17 cellular contexts compared by ENCODE assay signal in genomic region chr20:44946266-44946852, GRCh38. TPM values are rescaled to one million over a fixed set of nuclear protein-coding genes. Genes with fewer than 3 reads are reported as not detected.
DNase-seq lines count a peak whose midpoint lies in the region; ATAC-seq and TF ChIP-seq lines count a peak whose summit lies in the region.
"Had no signal": no experiment of that assay in that cellular context is flagged by ENCODE, and none has a peak within 500 bp of the region (broad histone marks: within the 10 kb centered on the region; RNA-seq: fewer than 3 reads in every experiment).

No MANE protein-coding gene starts in this region.

- no peak overlapping the region for H2AFZ ChIP-seq in IMR-90 (replicated peaks; ENCODE audit: low read length, poor library complexity)

- H3K27me3 Mint-ChIP-seq in CD4-positive, CD25-positive, alpha-beta regulatory T cell: no peaks in the 10 kb centered on the region
- H3K27me3 Mint-ChIP-seq: CD4-positive, alpha-beta T cell had no signal

- H3K4me3 ChIP-seq in CD4-positive, CD25-positive, alpha-beta regulatory T cell (ENCODE audit: low read depth, low read length): no peak overlapping the region
- H3K4me3 ChIP-seq in IMR-90 (ENCODE audit: insufficient read depth, low read depth, low read length) (no peak overlapping the region), body of pancreas (no peak overlapping the region), right lobe of liver (no peak overlapping the region)

- peaks cover 0 to 8% of the 10 kb centered on the region in 2 experiments; a peak in 2 of 4 replicates for H3K79me1 ChIP-seq in IMR-90 (ENCODE audit: low read depth in 1 of 2, low read length in 2 of 2)

- H3K27me3 ChIP-seq in CD4-positive, CD25-positive, alpha-beta regulatory T cell (ENCODE audit: control insufficient read depth, insufficient read depth, low read length): no peaks in the 10 kb centered on the region
- H3K27me3 ChIP-seq in IMR-90 (ENCODE audit: control insufficient read depth, insufficient read depth, low read length) (no peaks in the 10 kb centered on the region), body of pancreas (no peaks in the 10 kb centered on the region), right lobe of liver (no peaks in the 10 kb centered on the region)

- no peak overlapping the region for H2AK5ac ChIP-seq in IMR-90 (ENCODE audit: low read depth, low read length)

- H3K27ac Mint-ChIP-seq in CD4-positive, CD25-positive, alpha-beta regulatory T cell: peak overlapping the region in 2 of 3 donors; percentile 50 to 67
- H3K27ac Mint-ChIP-seq: CD4-positive, alpha-beta T cell had no signal

- peaks cover under 1% of the 10 kb centered on the region; the same call in 1 of the 2 replicates for H3K9me1 ChIP-seq in IMR-90 (ENCODE audit: insufficient read depth, low read length)

- CTCF ChIA-PET in IMR-90 (lab: Yijun Ruan, JAX): interaction anchor here (1.0 kb wide), 1 partner anchor 13 kb away, joined by 6 read pairs; no protein-coding TSS in a partner anchor

- no peak overlapping the region for H3K27ac ChIP-seq in CD4-positive, CD25-positive, alpha-beta regulatory T cell (ENCODE audit: insufficient read depth, low read length, poor library complexity, severe bottlenecking)
- H3K27ac ChIP-seq in IMR-90 (ENCODE audit: insufficient read depth, low read length) (no peak overlapping the region), body of pancreas (peak overlapping the region in 3 of 4 donors; percentile 60 to 63 (median 60)), right lobe of liver (peak overlapping the region in 2 of 3 donors; percentile 68 to 83)
- H3K27ac ChIP-seq: KMS-11 had no signal

- no peak overlapping the region for H3K4me2 ChIP-seq in IMR-90 (ENCODE audit: low read depth, low read length)
- H3K4me2 ChIP-seq: KMS-11 had no signal

- ATAC-seq in CD4-positive, CD25-positive, alpha-beta regulatory T cell (ENCODE audit: low read depth in 2 of 2): no peak
- ATAC-seq in IMR-90 (ENCODE audit: low read depth) (peak; percentile 24), body of pancreas (no peak), right lobe of liver (peak; percentile 45 to 88 (median 70))

- no peak for DNase-seq in CD4-positive, CD25-positive, alpha-beta regulatory T cell
- DNase-seq in IMR-90 (peak; percentile 26), body of pancreas (no peak), right lobe of liver (peak in 1 of 3 donors; percentile 65), NCI-H146 (lab: John Stamatoyannopoulos, UW) (no peak), amniotic stem cell (lab: John Stamatoyannopoulos, UW) (no peak), GM03348 (ENCODE audit: low spot score) (no peak), NCI-H1930 (lab: John Stamatoyannopoulos, UW) (no peak)
- DNase-seq: CD4-positive, alpha-beta T cell; DND-41; GDM1; GOT3; HFFc6; NCI-H1417; NCI-H2029 treated with DMSO at 0.1 percent for 48 hours; NCI-H510A treated with DMSO at 0.1 percent for 48 hours had no signal

- no peak for TF ChIP-seq RAD21 in IMR-90 (IDR thresholded peaks at IDR 0.05; ENCODE audit: low read length)

- no peak overlapping the region for H3K4me3 Mint-ChIP-seq in CD4-positive, CD25-positive, alpha-beta regulatory T cell
- H3K4me3 Mint-ChIP-seq: CD4-positive, alpha-beta T cell; HFFc6 had no signal

- TF ChIP-seq POLR2A in IMR-90 (IDR thresholded peaks at IDR 0.05; ENCODE audit: low read depth, low read length) (no peak), body of pancreas (IDR thresholded peaks at IDR 0.05) (no peak), right lobe of liver (IDR thresholded peaks at IDR 0.05) (no peak)

- H3K56ac ChIP-seq in IMR-90 (ENCODE audit: extremely low read depth, insufficient read depth, low read length): no peak overlapping the region

- no peak overlapping the region for H4K5ac ChIP-seq in IMR-90 (ENCODE audit: low read depth, low read length)

- POLR2A ChIA-PET in IMR-90 (lab: Charles Lee; ENCODE audit: unreplicated experiment): no interaction called here

- H3K14ac ChIP-seq in IMR-90 (replicated peaks; ENCODE audit: low read depth, low read length): no peak overlapping the region

- no peaks in the 10 kb centered on the region for H3K9me3 ChIP-seq in CD4-positive, CD25-positive, alpha-beta regulatory T cell (ENCODE audit: control insufficient read depth in 2 of 2, low read length in 2 of 2)
- no peaks in the 10 kb centered on the region for H3K9me3 ChIP-seq in IMR-90 (ENCODE audit: control insufficient read depth, insufficient read depth, low read length)
- H3K9me3 ChIP-seq in body of pancreas: no peaks in the 10 kb centered on the region
- H3K9me3 ChIP-seq in right lobe of liver: no peaks in the 10 kb centered on the region

- no CpG with 5 or more reads among the region's 2 CpGs for WGBS in IMR-90 (ENCODE audit: extremely low coverage in 2 of 2, insufficient read length in 1 of 2), 2 experiments
- WGBS in body of pancreas, 2 donors: 62 to 63% methylated on average over 2 of the region's 2 CpGs
- WGBS in right lobe of liver (ENCODE audit: insufficient coverage, low coverage, low lambda C conversion rate, missing lambda C conversion rate): 32% methylated on average over 2 of the region's 2 CpGs

- no peaks in the 10 kb centered on the region for H3K9me3 Mint-ChIP-seq in CD4-positive, CD25-positive, alpha-beta regulatory T cell
- H3K9me3 Mint-ChIP-seq: CD4-positive, alpha-beta T cell; HFFc6 had no signal

- H2AK9ac ChIP-seq in IMR-90 (replicated peaks; ENCODE audit: low read depth, low read length, poor library complexity): no peak overlapping the region

- no peak overlapping the region for H4K8ac ChIP-seq in IMR-90 (ENCODE audit: low read depth in 2 of 2, low read length in 2 of 2)

- no peak overlapping the region for H3K4ac ChIP-seq in IMR-90 (ENCODE audit: low read depth, low read length)

- no peak overlapping the region for H3K23ac ChIP-seq in IMR-90 (ENCODE audit: low read depth, low read length)

- H3K4me1 ChIP-seq in CD4-positive, CD25-positive, alpha-beta regulatory T cell (ENCODE audit: control insufficient read depth, insufficient read depth, low read length, poor library complexity, severe bottlenecking): no peaks in the 10 kb centered on the region
- H3K4me1 ChIP-seq in IMR-90 (ENCODE audit: control insufficient read depth, insufficient read depth, low read length): peaks cover 2% of the 10 kb centered on the region; the same call in 1 of the 2 replicates
- H3K4me1 ChIP-seq in body of pancreas: peaks cover 4% of the 10 kb centered on the region
- peaks cover 0 to 20% (median 6%) of the 10 kb centered on the region in 4 donors for H3K4me1 ChIP-seq in right lobe of liver

- H2BK5ac ChIP-seq in IMR-90 (ENCODE audit: low read depth, low read length, poor library complexity, severe bottlenecking): no peak overlapping the region

- H4K20me1 ChIP-seq in IMR-90 (ENCODE audit: insufficient read depth, low read length): no peaks in the 10 kb centered on the region

- H3K36me3 Mint-ChIP-seq in CD4-positive, CD25-positive, alpha-beta regulatory T cell: peaks cover 57% of the 10 kb centered on the region

- no TSS peak for BruUV-seq in IMR-90 (replicated peaks; lab: Mats Ljungman, UMichigan)

- TF ChIP-seq CTCF in IMR-90 (conservative IDR thresholded peaks at IDR 0.05; ENCODE audit: low read depth, low read length) (no peak), body of pancreas (IDR thresholded peaks at IDR 0.05) (no peak), right lobe of liver (IDR thresholded peaks at IDR 0.05) (no peak)

- H3K4me1 Mint-ChIP-seq in CD4-positive, CD25-positive, alpha-beta regulatory T cell: peaks cover 0 to 18% (median 8%) of the 10 kb centered on the region in 4 donors

- no peak overlapping the region for H3K9ac ChIP-seq in IMR-90 (ENCODE audit: low read depth, low read length)
- H3K9ac ChIP-seq: KMS-11 had no signal

- intact Hi-C loops in IMR-90 (cut with micrococcal nuclease): no loop called here
- intact Hi-C loops in body of pancreas (cut with DNase I): no loop called here
- intact Hi-C loops in right lobe of liver (cut with DNase I): no loop called here

- dilution Hi-C loops in IMR-90 (cut with HindIII; ENCODE audit: low sequenced_read_pairs, unreplicated experiment): no loop called here

- H2BK120ac ChIP-seq in IMR-90 (ENCODE audit: low read depth, low read length): no peak overlapping the region

- H4K91ac ChIP-seq in IMR-90 (ENCODE audit: insufficient read depth, low read depth, low read length): no peak overlapping the region

- no peak overlapping the region for H2BK15ac ChIP-seq in IMR-90 (ENCODE audit: low read depth, low read length)

- peaks cover 84% of the 10 kb centered on the region for H3K36me3 ChIP-seq in CD4-positive, CD25-positive, alpha-beta regulatory T cell (ENCODE audit: control insufficient read depth, insufficient read depth, low read length)
- H3K36me3 ChIP-seq in IMR-90 (ENCODE audit: control insufficient read depth, insufficient read depth, low read length) (peaks cover 51% of the 10 kb centered on the region), body of pancreas (replicated peaks in 1 of 2; ENCODE audit: insufficient read depth in 1 of 2, low read depth in 2 of 2) (peaks cover 0 to 28% of the 10 kb centered on the region in 2 donors), right lobe of liver (peaks cover 0 to 51% (median 8%) of the 10 kb centered on the region in 4 donors)

- in situ Hi-C loops in IMR-90 (cut with MboI; ENCODE audit: low sequenced_read_pairs): no loop called here

- no peak overlapping the region for H2BK20ac ChIP-seq in IMR-90 (ENCODE audit: low read depth, low read length)

- H3K18ac ChIP-seq in IMR-90 (ENCODE audit: low read depth, low read length): no peak overlapping the region

RNA-seq across cellular contexts. Expression of gene TOMM34, which starts 13.8 kb away (rescaled TPM):
- 10.7 TPM for total RNA-seq in CD4-positive, CD25-positive, alpha-beta regulatory T cell
- polyA plus RNA-seq in CD4-positive, CD25-positive, alpha-beta regulatory T cell: 10 to 100 TPM; 13.8 to 24.2 (median 23.0) TPM
- total RNA-seq in IMR-90 (2012; rRNA removed) (82.8 and 97.5 TPM in 2 replicates), body of pancreas (10 to 100 TPM in 1 of 2 donors, 1 to 10 TPM in 1; 2.6 to 13.0 TPM), right lobe of liver (10 to 100 TPM in 3 of 6 experiments, 1 to 10 TPM in 3; 6.7 to 17.7 (median 10.0) TPM)
- polyA plus RNA-seq in IMR-90 (2012; rRNA removed): 98.2 and 101 TPM in 2 replicates
- 52.7 and 67.7 TPM in 2 replicates for polyA plus RNA-seq in IMR-90 (2012; cell fraction: cytosol; rRNA removed)
- polyA plus RNA-seq in IMR-90 (2012; cell fraction: nucleus; rRNA removed; ENCODE audit: low replicate concordance): 29.9 and 31.3 TPM in 2 replicates

RNA-seq across cellular contexts. Expression of gene STK4, which starts 20.0 kb away (rescaled TPM):
- total RNA-seq in CD4-positive, CD25-positive, alpha-beta regulatory T cell: 375 TPM
- 100 to 1,000 TPM; 211 to 254 (median 227) TPM for polyA plus RNA-seq in CD4-positive, CD25-positive, alpha-beta regulatory T cell
- total RNA-seq in IMR-90 (2012; rRNA removed) (22.2 and 30.0 TPM in 2 replicates), body of pancreas (10 to 100 TPM; 17.8 to 23.6 TPM), right lobe of liver (10 to 100 TPM in 5 of 6 experiments, 1 to 10 TPM in 1; 9.7 to 17.5 (median 13.4) TPM)
- 8.3 and 10.2 TPM in 2 replicates for polyA plus RNA-seq in IMR-90 (2012; rRNA removed)
- 2.1 and 3.0 TPM in 2 replicates for polyA plus RNA-seq in IMR-90 (2012; cell fraction: cytosol; rRNA removed)
- 3.0 and 14.5 TPM in 2 replicates for polyA plus RNA-seq in IMR-90 (2012; cell fraction: nucleus; rRNA removed; ENCODE audit: low replicate concordance)

RNA-seq across cellular contexts. Expression of gene PABPC1L, which starts 36.5 kb away (rescaled TPM):
- total RNA-seq in CD4-positive, CD25-positive, alpha-beta regulatory T cell: 66.1 TPM
- polyA plus RNA-seq in CD4-positive, CD25-positive, alpha-beta regulatory T cell: under 1 TPM in 2 of 4 donors, not detected in 2; 0.12 to 0.68 TPM
- 4.7 and 6.1 TPM in 2 replicates for total RNA-seq in IMR-90 (2012; rRNA removed)
- 76.6 and 82.4 TPM in 2 replicates for polyA plus RNA-seq in IMR-90 (2012; rRNA removed)
- 18.1 and 18.2 TPM in 2 replicates for polyA plus RNA-seq in IMR-90 (2012; cell fraction: cytosol; rRNA removed)
- 901 and 1,315 TPM in 2 replicates for polyA plus RNA-seq in IMR-90 (2012; cell fraction: nucleus; rRNA removed; ENCODE audit: low replicate concordance)
- total RNA-seq in body of pancreas: 100 to 1,000 TPM in 1 of 2 donors, 10 to 100 TPM in 1; 41.8 to 105 TPM
- total RNA-seq in right lobe of liver: 10 to 100 TPM in 5 of 6 experiments, 1 to 10 TPM in 1; 8.7 to 40.2 (median 27.7) TPM

Comparison
In these comparisons a context has a peak if more than half of its experiments do, and no peak if none do; other contexts are left out.
1. ATAC-seq: peak in IMR-90 (single experiment) and right lobe of liver (4 of 4); none in CD4-positive, CD25-positive, alpha-beta regulatory T cell (0 of 2) and body of pancreas (single experiment).
2. H3K27ac ChIP-seq: peak in body of pancreas (3 of 4) and right lobe of liver (2 of 3); none in CD4-positive, CD25-positive, alpha-beta regulatory T cell (single experiment) and IMR-90 (single experiment).
3. RNA of gene STK4, which starts 20.0 kb away (total RNA-seq): 375 TPM in CD4-positive, CD25-positive, alpha-beta regulatory T cell (single experiment); 17.8 to 23.6 TPM in body of pancreas, 22.2 to 30.0 TPM in IMR-90 and 9.7 to 17.5 TPM in right lobe of liver; every median in the first group is over 10 times any median in the second.